In the genomic region with DNA sequence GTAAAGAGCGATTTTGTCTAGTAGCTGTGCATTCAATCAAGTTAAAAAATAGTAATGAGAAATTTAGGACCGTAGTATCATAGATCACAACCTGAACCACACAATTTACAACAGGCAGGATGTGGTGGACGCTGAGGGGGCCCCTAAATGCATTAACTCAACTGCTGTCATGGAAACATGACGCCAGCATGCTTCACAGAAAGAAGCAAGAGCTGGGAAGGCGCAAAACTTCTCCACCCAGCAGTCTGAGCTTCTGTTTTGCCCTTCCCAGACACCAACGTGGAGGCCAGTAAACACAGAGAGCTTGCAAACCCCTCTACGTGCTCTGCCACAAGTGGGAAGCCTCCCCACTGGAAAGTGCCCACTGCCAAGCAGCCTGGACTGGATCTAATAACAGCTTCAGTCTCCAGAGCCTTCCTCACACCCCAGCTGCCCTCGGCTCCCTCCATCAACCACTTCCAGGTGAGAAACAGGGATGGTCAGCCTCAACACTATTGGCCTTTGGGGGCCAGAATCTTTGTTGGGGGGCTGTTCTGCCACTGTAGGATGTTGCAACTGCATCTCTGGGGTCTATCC, we compare ENCODE assay signal across 8 cellular contexts.
DNase-seq lines count a peak whose midpoint lies in the region; ATAC-seq and TF ChIP-seq lines count a peak whose summit lies in the region.

No MANE protein-coding gene starts in this region.

- no peak for TF ChIP-seq CTCF in GM10266 (IDR thresholded peaks at IDR 0.05; ENCODE audit: control insufficient read depth, insufficient read depth, low read depth, missing control alignments)
- TF ChIP-seq CTCF in uterus (IDR thresholded peaks at IDR 0.05): no peak

- peak overlapping the region; percentile 86 for H3K27ac Mint-ChIP-seq in activated CD4-positive, alpha-beta T cell treated with anti-CD3 and anti-CD28 coated beads, Interleukin-2, amount 10 ng/mL, durations not matched to agents 7 days and 5 days

- in situ Hi-C loops in GM23248 (cut with MboI): no loop called here

- H3K27ac ChIP-seq in uterus (peak overlapping the region in 1 of 2 donors; percentile 84), GM23248 (no peak overlapping the region), aorta (ENCODE audit: low read depth in 1 of 2, low read length in 2 of 2) (no peak overlapping the region)

- peak; percentile 60 for ATAC-seq in HG03108 (IDR thresholded peaks at IDR 0.05; ENCODE audit: unreplicated experiment)
- peak; percentile 57 for ATAC-seq in left ventricle myocardium superior
- ATAC-seq in aorta (ENCODE audit: low FRiP score): no peak

- no peak overlapping the region for H2AFZ ChIP-seq in GM23248

- POLR2A ChIA-PET in activated CD4-positive, alpha-beta T cell treated with anti-CD3 and anti-CD28 coated beads, Interleukin-2, amount 10 ng/mL, durations not matched to agents 7 days and 5 days (lab: Charles Lee): no interaction called here

- no peaks in the 10 kb centered on the region for H3K27me3 Mint-ChIP-seq in activated CD4-positive, alpha-beta T cell treated with anti-CD3 and anti-CD28 coated beads, Interleukin-2, amount 10 ng/mL, durations not matched to agents 7 days and 5 days

- CTCF ChIA-PET in activated CD4-positive, alpha-beta T cell treated with anti-CD3 and anti-CD28 coated beads, Interleukin-2, amount 10 ng/mL, durations not matched to agents 7 days and 5 days (lab: Charles Lee): interaction anchor here (0.7 to 2.9 kb wide), 3 partner anchors 11 to 151 kb away, joined by 3 to 11 read pairs (median 4); a partner anchor contains a TSS

- DNase-seq in GM10266 (ENCODE audit: extremely low spot score) (peak; percentile 59), left ventricle myocardium superior (peak; percentile 54), uterus (no peak), NCI-H2029 (lab: John Stamatoyannopoulos, UW) (no peak), GM23248 (no peak), aorta (no peak)
- DNase-seq in activated CD4-positive, alpha-beta T cell treated with anti-CD3 and anti-CD28 coated beads, Interleukin-2, amount 10 ng/mL, durations not matched to agents 7 days and 5 days: peak; percentile 78

- peaks cover 0 to 5% of the 10 kb centered on the region in 2 donors for H3K4me1 ChIP-seq in uterus
- peaks cover 15% of the 10 kb centered on the region for H3K4me1 ChIP-seq in GM23248 (ENCODE audit: insufficient read depth)
- H3K4me1 ChIP-seq in aorta (ENCODE audit: control insufficient read depth in 1 of 2, insufficient read depth in 2 of 2, low read length in 2 of 2): no peaks in the 10 kb centered on the region

- WGBS in GM23248 (ENCODE audit: low coverage in 1 of 2, low lambda C conversion rate in 2 of 2, missing lambda C conversion rate in 2 of 2), 2 experiments: 77 to 78% methylated on average over 8 of the region's 8 CpGs
- WGBS in aorta, 2 donors: 56 to 64% methylated on average over 8 of the region's 8 CpGs

- no peaks in the 10 kb centered on the region for H4K20me1 ChIP-seq in GM23248 (ENCODE audit: insufficient read depth)

- no peaks in the 10 kb centered on the region for H3K9me2 ChIP-seq in GM23248 (ENCODE audit: insufficient read depth)

- H3K27me3 ChIP-seq in uterus: no peaks in the 10 kb centered on the region
- H3K27me3 ChIP-seq in GM23248 (replicated peaks; ENCODE audit: insufficient read depth): peaks cover 6% of the 10 kb centered on the region; the same call in 1 of the 2 replicates
- H3K27me3 ChIP-seq in aorta (ENCODE audit: control insufficient read depth in 1 of 2, insufficient read depth in 2 of 2, low read length in 1 of 2): no peaks in the 10 kb centered on the region

- H3K4me3 Mint-ChIP-seq in activated CD4-positive, alpha-beta T cell treated with anti-CD3 and anti-CD28 coated beads, Interleukin-2, amount 10 ng/mL, durations not matched to agents 7 days and 5 days: peak overlapping the region; percentile 14

- no peak overlapping the region for H3K9ac ChIP-seq in GM23248

- no peaks in the 10 kb centered on the region for H3K9me3 ChIP-seq in uterus
- no peaks in the 10 kb centered on the region for H3K9me3 ChIP-seq in GM23248 (ENCODE audit: low read depth)
- H3K9me3 ChIP-seq in aorta (ENCODE audit: control insufficient read depth, low read length): no peaks in the 10 kb centered on the region

- no peak overlapping the region for H3K4me3 ChIP-seq in uterus
- no peak overlapping the region for H3K4me3 ChIP-seq in GM23248
- no peak overlapping the region for H3K4me3 ChIP-seq in aorta (ENCODE audit: low read length in 2 of 2)

- no peaks in the 10 kb centered on the region for H3K79me2 ChIP-seq in GM23248 (ENCODE audit: insufficient read depth)

- H3F3A ChIP-seq in GM23248 (ENCODE audit: insufficient read depth): peaks cover 19% of the 10 kb centered on the region

- H3K9me3 Mint-ChIP-seq in activated CD4-positive, alpha-beta T cell treated with anti-CD3 and anti-CD28 coated beads, Interleukin-2, amount 10 ng/mL, durations not matched to agents 7 days and 5 days: no peaks in the 10 kb centered on the region

- intact Hi-C loops in left ventricle myocardium superior (cut with micrococcal nuclease): no loop called here
- intact Hi-C loops in uterus (cut with DNase I; ENCODE audit: low total_unique reads): no loop called here
- intact Hi-C loops in aorta (cut with DNase I): no loop called here

- H3K4me2 ChIP-seq in GM23248 (ENCODE audit: unreplicated experiment): no peak overlapping the region

- TF ChIP-seq POLR2A in uterus (IDR thresholded peaks at IDR 0.05): no peak

- H3K4me1 Mint-ChIP-seq in activated CD4-positive, alpha-beta T cell treated with anti-CD3 and anti-CD28 coated beads, Interleukin-2, amount 10 ng/mL, durations not matched to agents 7 days and 5 days: peaks cover 70% of the 10 kb centered on the region

- peaks cover 24% of the 10 kb centered on the region for H3K36me3 Mint-ChIP-seq in activated CD4-positive, alpha-beta T cell treated with anti-CD3 and anti-CD28 coated beads, Interleukin-2, amount 10 ng/mL, durations not matched to agents 7 days and 5 days (ENCODE audit: low read depth)

- H3K36me3 ChIP-seq in uterus: no peaks in the 10 kb centered on the region
- H3K36me3 ChIP-seq in GM23248 (ENCODE audit: low read depth): no peaks in the 10 kb centered on the region
- H3K36me3 ChIP-seq in aorta (ENCODE audit: control insufficient read depth in 1 of 2, insufficient read depth in 2 of 2, low read length in 1 of 2): no peaks in the 10 kb centered on the region

Comparison
In these comparisons a context has a peak if more than half of its experiments do, and no peak if none do; other contexts are left out.
1. DNase-seq: peak in GM10266 (single experiment), activated CD4-positive, alpha-beta T cell treated with anti-CD3 and anti-CD28 coated beads, Interleukin-2, amount 10 ng/mL, durations not matched to agents 7 days and 5 days (single experiment) and left ventricle myocardium superior (single experiment); none in uterus (0 of 2), NCI-H2029 (single experiment), GM23248 (single experiment) and aorta (0 of 2).